Comparison of ENCODE assay signal across 16 cellular contexts in the genomic region with DNA sequence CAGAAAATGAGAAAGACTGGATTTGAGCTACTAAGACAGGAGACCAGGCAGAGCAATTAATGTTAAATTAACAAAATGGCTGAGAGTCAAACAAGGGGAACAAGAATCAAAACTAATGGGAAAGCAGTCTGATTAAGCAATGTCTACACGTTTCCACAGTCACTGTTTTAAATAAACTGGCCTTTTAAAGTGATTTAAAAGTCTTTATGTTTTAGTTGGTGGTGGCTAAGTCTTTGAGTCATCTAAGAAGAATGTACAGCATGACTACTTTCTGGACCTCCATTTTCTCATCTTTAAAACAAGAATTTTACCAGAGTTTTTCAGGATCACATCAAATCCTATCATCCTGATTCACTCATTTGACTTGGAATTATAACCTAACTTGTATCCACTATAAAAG.
A peak's percentile ranks its signal among the peaks of the same experiment; 100 is the strongest.
DNase-seq lines count a peak whose midpoint lies in the region; TF ChIP-seq lines count a peak whose summit lies in the region.
"Had no signal": no experiment of that assay in that cellular context is flagged by ENCODE, and none has a peak within 500 bp of the region (broad histone marks: within the 10 kb centered on the region; RNA-seq: fewer than 3 reads in every experiment).

No MANE protein-coding gene starts in this region.

- H3K36me3 ChIP-seq in endodermal cell (ENCODE audit: control insufficient read depth, insufficient read depth, low read length): no peaks in the 10 kb centered on the region
- H3K36me3 ChIP-seq: adrenal gland had no signal

- peaks cover 9% of the 10 kb centered on the region for H3K36me3 Mint-ChIP-seq in HFFc6 (ENCODE audit: low read depth)
- H3K36me3 Mint-ChIP-seq in endodermal cell (ENCODE audit: low read depth): peaks cover 6% of the 10 kb centered on the region

- H3K4me3 Mint-ChIP-seq in HFFc6: peak overlapping the region; percentile 36; the same call in 1 of the 2 replicates
- no peak overlapping the region for H3K4me3 Mint-ChIP-seq in endodermal cell

- H3K9me3 ChIP-seq in endodermal cell (ENCODE audit: control insufficient read depth, low read length): no peaks in the 10 kb centered on the region
- H3K9me3 ChIP-seq: adrenal gland had no signal

- H3K9me3 Mint-ChIP-seq in HFFc6: no peaks in the 10 kb centered on the region
- H3K9me3 Mint-ChIP-seq in endodermal cell: no peaks in the 10 kb centered on the region

- peak; percentile 14 for DNase-seq in AG08396 (ENCODE audit: low spot score)
- DNase-seq in HFFc6: peak; percentile 45
- DNase-seq in cardiac fibroblast (ENCODE audit: low read depth in 2 of 2): peak; percentile 22 to 50
- DNase-seq in kidney tubule cell (ENCODE audit: low spot score): peak; percentile 22
- DNase-seq in endodermal cell: no peak
- DNase-seq in C1 segment of cervical spinal cord (lab: John Stamatoyannopoulos, UW): no peak
- DNase-seq in KG1 (lab: John Stamatoyannopoulos, UW): no peak
- DNase-seq in stimulated activated CD4-positive, alpha-beta T cell treated with anti-CD3 and anti-CD28 coated beads, Interleukin-2, amount 100 ng/mL, for 48 hours: no peak
- DNase-seq: activated CD4-positive, alpha-beta T cell treated with anti-CD3 and anti-CD28 coated beads for 4 hours; activated effector memory CD4-positive, alpha-beta T cell treated with Interleukin-2 at 50 U/mL for 16 hours; adrenal gland; AML-193; left ventricle myocardium superior; NCI-H69; occipital lobe; stimulated activated CD4-positive, alpha-beta T cell treated with anti-CD3 and anti-CD28 coated beads, Interleukin-4, amount 100 ng/mL, for 1 hour had no signal

- 100% methylated on average over 1 of the region's 1 CpG for WGBS in endodermal cell (ENCODE audit: insufficient coverage in 1 of 2, insufficient read length in 1 of 2), 2 experiments

- H3K4me1 Mint-ChIP-seq in HFFc6 (ENCODE audit: low read depth) (peaks cover 27% of the 10 kb centered on the region), endodermal cell (no peaks in the 10 kb centered on the region)

- H3K4me3 ChIP-seq in cardiac fibroblast (replicated peaks in 1 of 2; ENCODE audit: low read depth in 2 of 2, low read length in 2 of 2) (no peak overlapping the region), endodermal cell (ENCODE audit: low read length) (no peak overlapping the region)
- H3K4me3 ChIP-seq: adrenal gland had no signal

- H3K4me1 ChIP-seq in endodermal cell (ENCODE audit: control insufficient read depth, insufficient read depth, low read length): no peaks in the 10 kb centered on the region
- H3K4me1 ChIP-seq: adrenal gland had no signal

- no peaks in the 10 kb centered on the region for H3K27me3 ChIP-seq in endodermal cell (ENCODE audit: control insufficient read depth, insufficient read depth, low read length, poor library complexity, severe bottlenecking)
- H3K27me3 ChIP-seq: adrenal gland had no signal

- no peaks in the 10 kb centered on the region for H3K27me3 Mint-ChIP-seq in HFFc6 (ENCODE audit: insufficient read depth)
- H3K27me3 Mint-ChIP-seq in endodermal cell (ENCODE audit: insufficient read depth): no peaks in the 10 kb centered on the region

- H3K9ac ChIP-seq in endodermal cell (ENCODE audit: extremely low read depth, low read length, poor library complexity, severe bottlenecking): no peak overlapping the region

- no peak overlapping the region for H3K27ac ChIP-seq in endodermal cell (ENCODE audit: low read depth, low read length)
- H3K27ac ChIP-seq: adrenal gland had no signal

- H3K27ac Mint-ChIP-seq in HFFc6 (peak overlapping the region; percentile 86), endodermal cell (no peak overlapping the region)

- TF ChIP-seq CTCF in HFFc6 (IDR thresholded peaks at IDR 0.05): no peak
- TF ChIP-seq CTCF in cardiac fibroblast (IDR thresholded peaks at IDR 0.05; ENCODE audit: low read depth, low read length): no peak
- no peak for TF ChIP-seq CTCF in endodermal cell (conservative IDR thresholded peaks at IDR 0.05)

Comparison
In these comparisons a context has a peak if more than half of its experiments do, and no peak if none do; other contexts are left out.
1. DNase-seq: peak in AG08396 (single experiment), HFFc6 (single experiment), cardiac fibroblast (2 of 2) and kidney tubule cell (single experiment); none in endodermal cell (single experiment), C1 segment of cervical spinal cord (0 of 14), KG1 (single experiment) and stimulated activated CD4-positive, alpha-beta T cell treated with anti-CD3 and anti-CD28 coated beads, Interleukin-2, amount 100 ng/mL, for 48 hours (0 of 2).